In the genomic region with DNA sequence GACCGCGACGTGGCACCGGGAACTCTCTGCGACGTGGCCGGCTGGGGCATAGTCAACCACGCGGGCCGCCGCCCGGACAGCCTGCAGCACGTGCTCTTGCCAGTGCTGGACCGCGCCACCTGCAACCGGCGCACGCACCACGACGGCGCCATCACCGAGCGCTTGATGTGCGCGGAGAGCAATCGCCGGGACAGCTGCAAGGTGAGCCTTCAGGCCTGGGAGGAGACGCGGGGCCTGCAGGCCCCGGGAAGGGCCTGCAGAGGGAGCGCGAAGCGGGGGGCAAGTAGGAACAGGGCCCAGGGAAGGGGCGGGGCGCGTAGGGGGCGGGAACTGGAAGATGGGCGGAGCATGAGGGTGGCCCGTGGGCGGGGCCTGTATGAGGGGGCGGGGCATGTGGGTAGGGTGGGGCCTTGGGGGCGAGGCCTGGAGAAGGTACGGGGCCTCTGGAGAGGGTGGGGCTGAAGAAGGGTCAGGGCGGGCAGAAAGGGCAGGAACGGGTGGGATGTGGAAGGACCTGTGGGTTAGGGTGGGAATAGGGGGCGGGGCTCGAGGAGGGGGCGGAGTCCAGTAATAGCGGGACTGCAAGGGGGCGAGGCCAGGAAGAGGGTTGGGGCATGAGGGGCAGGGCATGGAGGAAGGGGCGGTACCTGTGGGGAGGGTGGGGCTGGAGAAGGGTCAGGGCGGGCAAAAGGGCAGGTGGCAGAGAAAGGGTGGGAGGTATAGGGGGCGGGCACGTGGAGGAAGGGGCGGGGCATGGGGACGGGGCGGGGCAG, we compare ENCODE assay signal across 1 cellular context.
TF ChIP-seq lines count a peak whose summit lies in the region.

No MANE protein-coding gene starts in this region.

TF ChIP-seq in HepG2, 621 proteins besides CTCF, POLR2A, EP300 and RAD21 (continued from another document):
- TF ChIP-seq ZNF891 (CRISPR knock-in tag; IDR thresholded peaks at IDR 0.05) (no peak), MAX (IDR thresholded peaks at IDR 0.05) (no peak), REPIN1 (CRISPR knock-in tag; IDR thresholded peaks at IDR 0.05; ENCODE audit: borderline replicate concordance, low read depth) (no peak), KMT2A (CRISPR knock-in tag; IDR thresholded peaks at IDR 0.05) (no peak), MIXL1 (CRISPR knock-in tag; IDR thresholded peaks at IDR 0.05) (no peak), ZFP90 (CRISPR knock-in tag; IDR thresholded peaks at IDR 0.05; ENCODE audit: borderline replicate concordance) (no peak), ZNF292 (CRISPR knock-in tag; IDR thresholded peaks at IDR 0.05; ENCODE audit: borderline replicate concordance, low read depth) (no peak), BCL6 (CRISPR knock-in tag; IDR thresholded peaks at IDR 0.05) (no peak), ZNF383 (CRISPR knock-in tag; IDR thresholded peaks at IDR 0.05; ENCODE audit: borderline replicate concordance) (no peak), REXO4 (CRISPR knock-in tag; IDR thresholded peaks at IDR 0.05; ENCODE audit: borderline replicate concordance) (no peak), MYC (CRISPR knock-in tag; IDR thresholded peaks at IDR 0.05; ENCODE audit: borderline replicate concordance) (no peak), HOXA3 (CRISPR knock-in tag; IDR thresholded peaks at IDR 0.05) (peak; percentile 75), MATR3 (CRISPR knock-in tag; IDR thresholded peaks at IDR 0.05) (0 out of 2 replicates have a peak, but pooled peaks have one; percentile 73), PHF20 (CRISPR knock-in tag; IDR thresholded peaks at IDR 0.05) (no peak), ZBED4 (CRISPR knock-in tag; IDR thresholded peaks at IDR 0.05; ENCODE audit: borderline replicate concordance) (no peak), ZNF746 (CRISPR knock-in tag; IDR thresholded peaks at IDR 0.05) (no peak), ZMYM4 (CRISPR knock-in tag; IDR thresholded peaks at IDR 0.05) (no peak), AGO2 (optimal IDR thresholded peaks at IDR 0.05; ENCODE audit: low read depth, low read length) (peak; percentile 27), RCOR2 (CRISPR knock-in tag; IDR thresholded peaks at IDR 0.05) (no peak), RERE (CRISPR knock-in tag; IDR thresholded peaks at IDR 0.05; ENCODE audit: low read depth) (no peak)
- TF ChIP-seq, protein P1, sequence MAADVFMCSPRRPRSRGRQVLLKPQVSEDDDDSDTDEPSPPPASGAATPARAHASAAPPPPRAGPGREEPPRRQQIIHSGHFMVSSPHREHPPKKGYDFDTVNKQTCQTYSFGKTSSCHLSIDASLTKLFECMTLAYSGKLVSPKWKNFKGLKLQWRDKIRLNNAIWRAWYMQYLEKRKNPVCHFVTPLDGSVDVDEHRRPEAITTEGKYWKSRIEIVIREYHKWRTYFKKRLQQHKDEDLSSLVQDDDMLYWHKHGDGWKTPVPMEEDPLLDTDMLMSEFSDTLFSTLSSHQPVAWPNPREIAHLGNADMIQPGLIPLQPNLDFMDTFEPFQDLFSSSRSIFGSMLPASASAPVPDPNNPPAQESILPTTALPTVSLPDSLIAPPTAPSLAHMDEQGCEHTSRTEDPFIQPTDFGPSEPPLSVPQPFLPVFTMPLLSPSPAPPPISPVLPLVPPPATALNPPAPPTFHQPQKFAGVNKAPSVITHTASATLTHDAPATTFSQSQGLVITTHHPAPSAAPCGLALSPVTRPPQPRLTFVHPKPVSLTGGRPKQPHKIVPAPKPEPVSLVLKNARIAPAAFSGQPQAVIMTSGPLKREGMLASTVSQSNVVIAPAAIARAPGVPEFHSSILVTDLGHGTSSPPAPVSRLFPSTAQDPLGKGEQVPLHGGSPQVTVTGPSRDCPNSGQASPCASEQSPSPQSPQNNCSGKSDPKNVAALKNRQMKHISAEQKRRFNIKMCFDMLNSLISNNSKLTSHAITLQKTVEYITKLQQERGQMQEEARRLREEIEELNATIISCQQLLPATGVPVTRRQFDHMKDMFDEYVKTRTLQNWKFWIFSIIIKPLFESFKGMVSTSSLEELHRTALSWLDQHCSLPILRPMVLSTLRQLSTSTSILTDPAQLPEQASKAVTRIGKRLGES (CRISPR knock-in tag; IDR thresholded peaks at IDR 0.05; ENCODE audit: borderline replicate concordance) = no peak
- TF ChIP-seq, protein P2, sequence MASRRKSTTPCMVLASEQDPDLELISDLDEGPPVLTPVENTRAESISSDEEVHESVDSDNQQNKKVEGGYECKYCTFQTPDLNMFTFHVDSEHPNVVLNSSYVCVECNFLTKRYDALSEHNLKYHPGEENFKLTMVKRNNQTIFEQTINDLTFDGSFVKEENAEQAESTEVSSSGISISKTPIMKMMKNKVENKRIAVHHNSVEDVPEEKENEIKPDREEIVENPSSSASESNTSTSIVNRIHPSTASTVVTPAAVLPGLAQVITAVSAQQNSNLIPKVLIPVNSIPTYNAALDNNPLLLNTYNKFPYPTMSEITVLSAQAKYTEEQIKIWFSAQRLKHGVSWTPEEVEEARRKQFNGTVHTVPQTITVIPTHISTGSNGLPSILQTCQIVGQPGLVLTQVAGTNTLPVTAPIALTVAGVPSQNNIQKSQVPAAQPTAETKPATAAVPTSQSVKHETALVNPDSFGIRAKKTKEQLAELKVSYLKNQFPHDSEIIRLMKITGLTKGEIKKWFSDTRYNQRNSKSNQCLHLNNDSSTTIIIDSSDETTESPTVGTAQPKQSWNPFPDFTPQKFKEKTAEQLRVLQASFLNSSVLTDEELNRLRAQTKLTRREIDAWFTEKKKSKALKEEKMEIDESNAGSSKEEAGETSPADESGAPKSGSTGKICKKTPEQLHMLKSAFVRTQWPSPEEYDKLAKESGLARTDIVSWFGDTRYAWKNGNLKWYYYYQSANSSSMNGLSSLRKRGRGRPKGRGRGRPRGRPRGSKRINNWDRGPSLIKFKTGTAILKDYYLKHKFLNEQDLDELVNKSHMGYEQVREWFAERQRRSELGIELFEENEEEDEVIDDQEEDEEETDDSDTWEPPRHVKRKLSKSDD (CRISPR knock-in tag; IDR thresholded peaks at IDR 0.05; ENCODE audit: low read depth) = peak; percentile 81; the same call in 1 of the 2 replicates
TF ChIP-seq in HepG2: peak in this region for 12.
